Comparison of ENCODE assay signal across 14 cellular contexts in the genomic region with DNA sequence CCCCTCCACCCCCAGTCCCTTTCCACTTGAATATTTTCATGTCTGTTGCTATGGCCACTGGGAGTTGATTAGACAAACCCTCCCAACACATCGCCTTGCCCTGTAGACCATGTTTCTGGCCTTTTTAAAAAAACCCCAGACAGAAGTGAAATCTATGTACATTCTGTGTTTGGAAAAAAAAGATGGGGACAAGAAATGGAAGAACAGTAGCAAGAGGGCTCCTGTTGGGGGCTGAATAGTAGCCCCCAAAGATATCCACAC.
DNase-seq lines count a peak whose midpoint lies in the region; ATAC-seq and TF ChIP-seq lines count a peak whose summit lies in the region.
"Had no signal": no experiment of that assay in that cellular context is flagged by ENCODE, and none has a peak within 500 bp of the region (broad histone marks: within the 10 kb centered on the region; RNA-seq: fewer than 3 reads in every experiment).

No MANE protein-coding gene starts in this region.

- H3K4me1 ChIP-seq in ACC112 (ENCODE audit: control insufficient read depth, insufficient read depth, low read length, unreplicated experiment), result peaks cover 48% of the 10 kb centered on the region

- H3K27me3 Mint-ChIP-seq in nephron (ENCODE audit: low read depth), result peaks cover 24% of the 10 kb centered on the region

- H3K27ac ChIP-seq in ACC112 (ENCODE audit: low read depth, low read length), result peak overlapping the region; percentile 91
- peak overlapping the region; percentile 85 for H3K27ac ChIP-seq in caudate nucleus (ENCODE audit: low read depth, low read length)
- H3K27ac ChIP-seq: HL-60 had no signal

- H3K4me3 ChIP-seq in ACC112 (ENCODE audit: low read depth, low read length), result 0 out of 2 replicates have a peak overlapping the region, but pooled peaks have one; percentile 11

- peak overlapping the region in 1 of 3 experiments; percentile 10 for H3K4me3 Mint-ChIP-seq in nephron
- H3K4me3 Mint-ChIP-seq: activated T-cell treated with anti-CD3 and anti-CD28 coated beads, Interleukin-2, amount 50 U/mL, for 72 hours; naive thymus-derived CD4-positive, alpha-beta T cell had no signal

- no peak for TF ChIP-seq CTCF in nephron (IDR thresholded peaks at IDR 0.05; ENCODE audit: unreplicated experiment in 3 of 3)

- ATAC-seq in GM21367 (IDR thresholded peaks at IDR 0.05; ENCODE audit: unreplicated experiment), result no peak
- ATAC-seq: activated T-cell treated with anti-CD3 and anti-CD28 coated beads, Interleukin-2, amount 50 U/mL, for 72 hours; naive thymus-derived CD4-positive, alpha-beta T cell had no signal

- DNase-seq in NCI-H69 (lab: John Stamatoyannopoulos, UW) (peak; percentile 54), caudate nucleus (lab: John Stamatoyannopoulos, UW) (no peak), COR-L47 (lab: John Stamatoyannopoulos, UW) (no peak), posterior cingulate gyrus (no peak)
- DNase-seq in stimulated activated CD4-positive, alpha-beta T cell treated with anti-CD3 and anti-CD28 coated beads, Interleukin-2, amount 100 ng/mL, for 24 hours, result no peak
- DNase-seq: activated CD4-positive, alpha-beta T cell treated with anti-CD3 and anti-CD28 coated beads, Interleukin-2, amount 50 U/mL, for 48 hours; activated T-cell treated with anti-CD3 and anti-CD28 coated beads, Interleukin-2, amount 50 U/mL, for 72 hours; naive thymus-derived CD4-positive, alpha-beta T cell; stimulated activated CD4-positive, alpha-beta T cell treated with anti-CD3 and anti-CD28 coated beads, Interleukin-4, amount 100 ng/mL, for 1 hour; T-helper 9 cell had no signal

- H3K36me3 Mint-ChIP-seq in nephron (ENCODE audit: low read depth), result no peaks in the 10 kb centered on the region
- H3K36me3 Mint-ChIP-seq: naive thymus-derived CD4-positive, alpha-beta T cell had no signal

- peaks cover 64% of the 10 kb centered on the region for H3K4me1 Mint-ChIP-seq in nephron
- H3K4me1 Mint-ChIP-seq: naive thymus-derived CD4-positive, alpha-beta T cell had no signal

- no peaks in the 10 kb centered on the region for H3K36me3 ChIP-seq in ACC112 (ENCODE audit: insufficient read depth, low read length)

- intact Hi-C loops in posterior cingulate gyrus (cut with DNase I), result no loop called here

- no peak overlapping the region for H2AFZ ChIP-seq in ACC112 (ENCODE audit: low read length, unreplicated experiment)

- no peaks in the 10 kb centered on the region for H3K9me3 Mint-ChIP-seq in nephron
- H3K9me3 Mint-ChIP-seq: activated T-cell treated with anti-CD3 and anti-CD28 coated beads, Interleukin-2, amount 50 U/mL, for 72 hours had no signal

- H3K27ac Mint-ChIP-seq in nephron, result peak overlapping the region; percentile 74 to 89 (median 82)
- H3K27ac Mint-ChIP-seq: activated T-cell treated with anti-CD3 and anti-CD28 coated beads, Interleukin-2, amount 50 U/mL, for 72 hours; naive thymus-derived CD4-positive, alpha-beta T cell had no signal

- H3K79me2 ChIP-seq in ACC112 (ENCODE audit: control insufficient read depth, insufficient read depth, low read length, unreplicated experiment), result no peaks in the 10 kb centered on the region

- no peaks in the 10 kb centered on the region for H3K27me3 ChIP-seq in ACC112 (ENCODE audit: insufficient read depth, low read length)
